ENCODE assay signal across 1 cellular context in genomic region chr12:948238-948637, GRCh38.
TF ChIP-seq lines count a peak whose summit lies in the region.

No MANE protein-coding gene starts in this region.

TF ChIP-seq in GM23338, 12 proteins besides CTCF, POLR2A, EP300 and RAD21 (continued from another document):
- TF ChIP-seq ZNF462 (CRISPR knock-in tag; IDR thresholded peaks at IDR 0.05), result no peak
